In the genomic region with DNA sequence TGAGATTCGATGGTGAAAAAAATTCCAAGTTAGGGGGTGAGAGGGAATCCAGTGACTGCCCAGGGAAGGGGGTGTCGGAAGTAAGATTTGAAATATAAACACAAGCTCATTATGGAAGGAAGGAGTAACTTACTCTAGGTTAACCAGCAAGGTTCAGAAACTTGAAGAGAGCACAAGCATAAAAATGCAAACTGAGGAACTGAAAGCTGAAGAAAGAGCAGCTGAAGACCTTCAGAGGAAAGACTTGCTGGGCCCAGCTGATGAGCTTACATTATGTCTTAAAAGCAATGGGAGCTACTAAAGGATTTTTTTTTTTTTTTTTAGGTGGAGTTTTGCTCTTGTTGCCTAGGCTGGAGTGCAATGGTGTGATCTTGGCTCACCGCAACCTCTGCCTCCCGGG, we compare ENCODE assay signal across 13 cellular contexts.
DNase-seq lines count a peak whose midpoint lies in the region; ATAC-seq and TF ChIP-seq lines count a peak whose summit lies in the region.
"Had no signal": no experiment of that assay in that cellular context is flagged by ENCODE, and none has a peak within 500 bp of the region (broad histone marks: within the 10 kb centered on the region; RNA-seq: fewer than 3 reads in every experiment).

No MANE protein-coding gene starts in this region.

- H3K4me1 ChIP-seq in left ventricle myocardium inferior: no peaks in the 10 kb centered on the region
- H3K4me1 ChIP-seq: body of pancreas, tibial artery had no signal

- DNase-seq in NOMO-1 treated with DMSO at 0.1 percent for 48 hours (lab: John Stamatoyannopoulos, UW; ENCODE audit: unreplicated experiment) (peak; percentile 79), left ventricle myocardium inferior (no peak), cortex of kidney (lab: John Stamatoyannopoulos, UW) (no peak), NCI-H526 treated with DMSO at 0.1 percent for 48 hours (lab: John Stamatoyannopoulos, UW) (no peak), HCEC 1CT (no peak)
- DNase-seq: body of pancreas, GF-D8, mucosa of descending colon, NCI-H1048, tibial artery had no signal

- H3K9me3 ChIP-seq in left ventricle myocardium inferior (replicated peaks): no peaks in the 10 kb centered on the region
- H3K9me3 ChIP-seq: body of pancreas, mucosa of descending colon, tibial artery had no signal

- peak; percentile 90 for ATAC-seq in GM18505 (IDR thresholded peaks at IDR 0.05; ENCODE audit: unreplicated experiment)
- peak; percentile 75 for ATAC-seq in GM21381 (IDR thresholded peaks at IDR 0.05; ENCODE audit: unreplicated experiment)
- ATAC-seq in HG03064 (IDR thresholded peaks at IDR 0.05; ENCODE audit: low read depth, unreplicated experiment): peak; percentile 91
- ATAC-seq: body of pancreas, mucosa of descending colon had no signal

- no peak for TF ChIP-seq CTCF in left ventricle myocardium inferior (IDR thresholded peaks at IDR 0.05; ENCODE audit: borderline replicate concordance)

- intact Hi-C loops in left ventricle myocardium inferior (cut with micrococcal nuclease): no loop called here

- H3K36me3 ChIP-seq in left ventricle myocardium inferior: no peaks in the 10 kb centered on the region
- H3K36me3 ChIP-seq: tibial artery had no signal

- H3K4me3 ChIP-seq in left ventricle myocardium inferior: no peak overlapping the region
- H3K4me3 ChIP-seq: body of pancreas, mucosa of descending colon, tibial artery had no signal

- H3K27ac ChIP-seq in left ventricle myocardium inferior (replicated peaks): no peak overlapping the region
- H3K27ac ChIP-seq: body of pancreas, tibial artery had no signal

- peaks cover 33% of the 10 kb centered on the region for H3K27me3 ChIP-seq in left ventricle myocardium inferior (ENCODE audit: low read depth)
- H3K27me3 ChIP-seq: body of pancreas, tibial artery had no signal

- TF ChIP-seq POLR2A in GM18505 (IDR thresholded peaks at IDR 0.05; ENCODE audit: borderline replicate concordance, extremely low read depth, insufficient read depth, insufficient read length): no peak
